In genomic region chr11:9704037-9704436, GRCh38 we compare ENCODE assay signal across 24 cellular contexts.
"Had no signal": no experiment of that assay in that cellular context is flagged by ENCODE, and none has a peak within 500 bp of the region (broad histone marks: within the 10 kb centered on the region; RNA-seq: fewer than 3 reads in every experiment).

No MANE protein-coding gene starts in this region.

- H3K36me3 ChIP-seq: suprapubic skin, tibial nerve, uterus had no signal

- H3K4me1 ChIP-seq: parathyroid adenoma, uterus had no signal

- H3K27me3 ChIP-seq: body of pancreas, suprapubic skin, tibial nerve, uterus had no signal

- H3K9me3 ChIP-seq: body of pancreas, suprapubic skin, tibial nerve, uterus had no signal

- H3K4me3 Mint-ChIP-seq: activated CD4-positive, alpha-beta memory T cell treated with anti-CD3 and anti-CD28 coated beads, Interleukin-2, amount 10 ng/mL, durations not matched to agents 7 days and 5 days; activated naive CD4-positive, alpha-beta T cell treated with anti-CD3 and anti-CD28 coated beads, Interleukin-2, amount 50 U/mL, for 24 hours; activated T-helper 1 cell treated with anti-CD3 and anti-CD28 coated beads, Interleukin-12 subunit alpha, Interleukin-12 subunit beta, Interleukin-2, Interleukin-4 antibody, amounts not matched to agents 30 ng/mL and 10 ng/mL and 1 ng/mL, durations not matched to agents 14 hours and 24 hours and 36 hours; dendritic cell treated with granulocyte-macrophage colony-stimulating factor and Interleukin-4, amounts not matched to agents 40 ng/mL and 50 ng/mL, for 4 days; stimulated activated naive CD8-positive, alpha-beta T cell treated with anti-CD3 and anti-CD28 coated beads, Interleukin-15, amount 100 ng/mL, for 72 hours; T-helper 17 cell had no signal

- H3K4me3 ChIP-seq: body of pancreas, suprapubic skin, tibial nerve, uterus had no signal

- H3K36me3 Mint-ChIP-seq: activated naive CD4-positive, alpha-beta T cell treated with anti-CD3 and anti-CD28 coated beads, Interleukin-2, amount 50 U/mL, for 24 hours had no signal

- H3K9me3 Mint-ChIP-seq: activated CD4-positive, alpha-beta memory T cell treated with anti-CD3 and anti-CD28 coated beads, Interleukin-2, amount 10 ng/mL, durations not matched to agents 7 days and 5 days; activated naive CD4-positive, alpha-beta T cell treated with anti-CD3 and anti-CD28 coated beads, Interleukin-2, amount 50 U/mL, for 24 hours; activated T-helper 1 cell treated with anti-CD3 and anti-CD28 coated beads, Interleukin-12 subunit alpha, Interleukin-12 subunit beta, Interleukin-2, Interleukin-4 antibody, amounts not matched to agents 30 ng/mL and 10 ng/mL and 1 ng/mL, durations not matched to agents 14 hours and 24 hours and 36 hours; dendritic cell treated with granulocyte-macrophage colony-stimulating factor and Interleukin-4, amounts not matched to agents 40 ng/mL and 50 ng/mL, for 4 days; stimulated activated naive CD8-positive, alpha-beta T cell treated with anti-CD3 and anti-CD28 coated beads, Interleukin-15, amount 100 ng/mL, for 72 hours had no signal

- DNase-seq: activated CD4-positive, alpha-beta memory T cell treated with anti-CD3 and anti-CD28 coated beads, Interleukin-2, amount 10 ng/mL, durations not matched to agents 7 days and 5 days; activated CD4-positive, alpha-beta T cell treated with anti-CD3 and anti-CD28 coated beads for 48 hours; activated CD4-positive, CD25-positive, alpha-beta regulatory T cell; activated gamma-delta T cell; anterior cingulate cortex; body of pancreas; effector CD4-positive, alpha-beta T cell; erythroblast; foreskin fibroblast; left ventricle myocardium superior; mesenchymal stem cell; nucleus accumbens; right cardiac atrium; stimulated activated CD4-positive, alpha-beta T cell treated with anti-CD3 and anti-CD28 coated beads, Interleukin-12 subunit alpha, Interleukin-12 subunit beta, amount 100 ng/mL, for 4 hours; stimulated activated CD4-positive, alpha-beta T cell treated with anti-CD3 and anti-CD28 coated beads, Interleukin-4, amount 100 ng/mL, for 4 hours; stimulated activated naive CD8-positive, alpha-beta T cell treated with anti-CD3 and anti-CD28 coated beads, Interleukin-15, amount 100 ng/mL, for 72 hours; T-helper 17 cell; uterus had no signal

- H3K27ac Mint-ChIP-seq: activated CD4-positive, alpha-beta memory T cell treated with anti-CD3 and anti-CD28 coated beads, Interleukin-2, amount 10 ng/mL, durations not matched to agents 7 days and 5 days; activated naive CD4-positive, alpha-beta T cell treated with anti-CD3 and anti-CD28 coated beads, Interleukin-2, amount 50 U/mL, for 24 hours; activated T-helper 1 cell treated with anti-CD3 and anti-CD28 coated beads, Interleukin-12 subunit alpha, Interleukin-12 subunit beta, Interleukin-2, Interleukin-4 antibody, amounts not matched to agents 30 ng/mL and 10 ng/mL and 1 ng/mL, durations not matched to agents 14 hours and 24 hours and 36 hours; stimulated activated naive CD8-positive, alpha-beta T cell treated with anti-CD3 and anti-CD28 coated beads, Interleukin-15, amount 100 ng/mL, for 72 hours; T-helper 17 cell had no signal

- H3K27ac ChIP-seq: body of pancreas, parathyroid adenoma, suprapubic skin had no signal

- ATAC-seq: body of pancreas; stimulated activated naive CD8-positive, alpha-beta T cell treated with anti-CD3 and anti-CD28 coated beads, Interleukin-15, amount 100 ng/mL, for 72 hours; T-helper 17 cell had no signal

- H3K27me3 Mint-ChIP-seq: activated CD4-positive, alpha-beta memory T cell treated with anti-CD3 and anti-CD28 coated beads, Interleukin-2, amount 10 ng/mL, durations not matched to agents 7 days and 5 days; activated naive CD4-positive, alpha-beta T cell treated with anti-CD3 and anti-CD28 coated beads, Interleukin-2, amount 50 U/mL, for 24 hours; dendritic cell treated with granulocyte-macrophage colony-stimulating factor and Interleukin-4, amounts not matched to agents 40 ng/mL and 50 ng/mL, for 4 days; stimulated activated naive CD8-positive, alpha-beta T cell treated with anti-CD3 and anti-CD28 coated beads, Interleukin-15, amount 100 ng/mL, for 72 hours; T-helper 17 cell had no signal
